In genomic region chr2:216004408-216005283, GRCh38 we compare ENCODE assay signal across 1 cellular context.
TF ChIP-seq lines count a peak whose summit lies in the region.

No MANE protein-coding gene starts in this region.

TF ChIP-seq in K562, 482 proteins besides CTCF, POLR2A, EP300 and RAD21 (continued from another document):
- no peak for TF ChIP-seq RREB1 (CRISPR knock-in tag; IDR thresholded peaks at IDR 0.05)
- TF ChIP-seq FOXJ2 (tag; IDR thresholded peaks at IDR 0.05), result peak; percentile 17; the same call in 1 of the 2 replicates
- peak; percentile 37; the same call in 1 of the 2 replicates for TF ChIP-seq CBFA2T3 (IDR thresholded peaks at IDR 0.05)
- TF ChIP-seq TCF3 (CRISPR knock-in tag; IDR thresholded peaks at IDR 0.05), result peak; percentile 56
- TF ChIP-seq ZKSCAN8 (CRISPR knock-in tag; IDR thresholded peaks at IDR 0.05), result 0 out of 2 replicates have a peak, but pooled peaks have one; percentile 25
